ENCODE assay signal across 1 cellular context in genomic region chr4:76305033-76305687, GRCh38.
TF ChIP-seq lines count a peak whose summit lies in the region.

No MANE protein-coding gene starts in this region.

TF ChIP-seq in IMR-90, 13 proteins besides CTCF, POLR2A, EP300 and RAD21 (continued from another document):
- no peak for TF ChIP-seq CEBPB (IDR thresholded peaks at IDR 0.05; ENCODE audit: low read depth, low read length)
- no peak for TF ChIP-seq RCOR1 (IDR thresholded peaks at IDR 0.05; ENCODE audit: insufficient replicate concordance, low read length)
- no peak for TF ChIP-seq SMC3 (IDR thresholded peaks at IDR 0.05; ENCODE audit: low read depth, low read length)
- no peak for TF ChIP-seq MXI1 (IDR thresholded peaks at IDR 0.05; ENCODE audit: borderline replicate concordance, low read depth, low read length)
- no peak for TF ChIP-seq RFX5 (IDR thresholded peaks at IDR 0.05; ENCODE audit: low read depth, low read length)
- no peak for TF ChIP-seq MAFK (IDR thresholded peaks at IDR 0.05; ENCODE audit: low read depth, low read length)
- TF ChIP-seq ELK1 (IDR thresholded peaks at IDR 0.05; ENCODE audit: borderline replicate concordance, low read depth, low read length) = no peak
